8 cellular contexts compared by ENCODE assay signal in the genomic region with DNA sequence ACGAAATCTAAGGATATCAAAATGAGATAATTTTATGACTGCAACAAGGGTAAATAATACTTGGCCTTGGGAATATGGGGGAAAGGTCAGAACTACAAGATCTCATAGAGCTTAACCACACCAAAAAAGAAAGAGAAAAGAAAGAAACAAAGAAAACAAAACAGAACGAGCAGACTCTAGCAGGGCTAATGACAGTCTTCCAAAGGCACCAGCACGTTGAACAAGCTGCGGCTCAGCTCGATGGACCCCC. TPM values are rescaled to one million over a fixed set of nuclear protein-coding genes. Genes with fewer than 3 reads are reported as not detected.
DNase-seq lines count a peak whose midpoint lies in the region; ATAC-seq and TF ChIP-seq lines count a peak whose summit lies in the region.

No MANE protein-coding gene starts in this region.

- TF ChIP-seq CTCF in heart right ventricle (IDR thresholded peaks at IDR 0.05) (no peak), adrenal gland (IDR thresholded peaks at IDR 0.05) (no peak), thyroid gland (IDR thresholded peaks at IDR 0.05) (no peak)

- H3K4me3 ChIP-seq in heart right ventricle (peak overlapping the region; percentile 79 to 98 (median 95)), adrenal gland (peak overlapping the region; percentile 54 to 95 (median 70)), thyroid gland (replicated peaks in 1 of 3) (peak overlapping the region; percentile 41 to 83 (median 77))

- H3K9me3 ChIP-seq in heart right ventricle (no peaks in the 10 kb centered on the region), adrenal gland (replicated peaks in 1 of 3) (no peaks in the 10 kb centered on the region), thyroid gland (no peaks in the 10 kb centered on the region)

- DNase-seq in heart right ventricle (no peak), cardiac septum (ENCODE audit: low spot score) (no peak), adrenal gland (no peak), left colon (no peak), thyroid gland (no peak), head of caudate nucleus (no peak), NAMALWA (ENCODE audit: low spot score) (no peak)

- H3K36me3 ChIP-seq in heart right ventricle, result no peaks in the 10 kb centered on the region
- no peaks in the 10 kb centered on the region for H3K36me3 ChIP-seq in adrenal gland (replicated peaks in 1 of 2)
- H3K36me3 ChIP-seq in thyroid gland, result no peaks in the 10 kb centered on the region

- TF ChIP-seq POLR2A in adrenal gland (IDR thresholded peaks at IDR 0.05) (no peak), thyroid gland (IDR thresholded peaks at IDR 0.05) (no peak)

- peaks cover 0 to 44% (median 23%) of the 10 kb centered on the region in 9 donors for H3K4me1 ChIP-seq in heart right ventricle
- peaks cover 25 to 29% of the 10 kb centered on the region in 2 donors for H3K4me1 ChIP-seq in adrenal gland (replicated peaks in 1 of 2)
- H3K4me1 ChIP-seq in thyroid gland, result peaks cover 7 to 18% of the 10 kb centered on the region in 2 donors

- 0 to 1% methylated on average over 5 of the region's 5 CpGs for whole genome bisulfite sequencing in heart right ventricle, 2 donors
- WGBS in adrenal gland, 4 donors, result 0 to 1% (median 0%) methylated on average over 5 of the region's 5 CpGs
- WGBS in thyroid gland, 2 donors, result 1 to 4% methylated on average over 5 of the region's 5 CpGs

- ATAC-seq in heart right ventricle (peak in 1 of 8 donors; percentile 14), left colon (peak; percentile 49), GM21529 (IDR thresholded peaks at IDR 0.05; ENCODE audit: unreplicated experiment) (no peak)

- H3K27me3 ChIP-seq in heart right ventricle, result no peaks in the 10 kb centered on the region
- no peaks in the 10 kb centered on the region for H3K27me3 ChIP-seq in adrenal gland
- H3K27me3 ChIP-seq in thyroid gland, result no peaks in the 10 kb centered on the region

- H3K27ac ChIP-seq in heart right ventricle (peak overlapping the region; percentile 84 to 96 (median 95)), adrenal gland (peak overlapping the region; percentile 80 to 97 (median 90)), thyroid gland (peak overlapping the region; percentile 80 to 96 (median 85))

- intact Hi-C loops in heart right ventricle (cut with DNase I) (loop anchor here in 7 of 10 donors (5.0 to 10.0 kb wide), 6 partner anchors 55 to 355 kb away; a partner anchor contains a TSS), cardiac septum (cut with DNase I) (loop anchor here (5.0 kb wide), 1 partner anchor 63 kb away; a partner anchor contains a TSS), adrenal gland (cut with DNase I) (loop anchor here in 1 of 2 donors (5.0 kb wide), 2 partner anchors 78 to 358 kb away; a partner anchor contains a TSS), left colon (cut with DNase I, micrococcal nuclease) (loop anchor here in 1 of 2 donors (5.0 kb wide), 1 partner anchor 78 kb away; a partner anchor contains a TSS), thyroid gland (cut with DNase I) (no loop called here), head of caudate nucleus (cut with DNase I) (loop anchor here (2.0 to 5.0 kb wide), 2 partner anchors 77 to 242 kb away; a partner anchor contains a TSS)

RNA-seq across cellular contexts. Expression of a gene that starts 0.7 kb away (rescaled TPM):
- total RNA-seq in heart right ventricle (100 to 1,000 TPM; 125 to 217 (median 146) TPM), cardiac septum (108 TPM), adrenal gland (100 to 1,000 TPM in 6 of 8 donors, 10 to 100 TPM in 2; 86.2 to 237 (median 113) TPM), left colon (10 to 100 TPM; 89.1 to 95.7 TPM), thyroid gland (100 to 1,000 TPM in 1 of 4 donors, 10 to 100 TPM in 3; 90.1 to 101 (median 92.7) TPM)
- polyA plus RNA-seq in heart right ventricle (10 to 100 TPM; 32.9 to 35.8 TPM), adrenal gland (100 to 1,000 TPM in 1 of 3 donors, 10 to 100 TPM in 2; 31.6 to 132 (median 36.3) TPM)

RNA-seq across cellular contexts. Expression of a gene that starts 52.4 kb away (rescaled TPM):
- total RNA-seq in heart right ventricle (1 to 10 TPM; 4.8 to 9.9 (median 6.8) TPM), cardiac septum (8.5 TPM), adrenal gland (10 to 100 TPM; 16.9 to 33.4 (median 24.5) TPM), left colon (10 to 100 TPM in 1 of 2 donors, 1 to 10 TPM in 1; 9.3 to 10.6 TPM), thyroid gland (10 to 100 TPM; 15.6 to 29.3 (median 18.3) TPM)
- polyA plus RNA-seq in heart right ventricle (1 to 10 TPM; 5.3 to 7.2 TPM), adrenal gland (10 to 100 TPM; 15.4 to 22.6 (median 17.9) TPM)
